In genomic region chr20:50368813-50369224, GRCh38 we compare ENCODE assay signal across 19 cellular contexts.
A peak's percentile ranks its signal among the peaks of the same experiment; 100 is the strongest.
DNase-seq lines count a peak whose midpoint lies in the region; ATAC-seq and TF ChIP-seq lines count a peak whose summit lies in the region.
"Had no signal": no experiment of that assay in that cellular context is flagged by ENCODE, and none has a peak within 500 bp of the region (broad histone marks: within the 10 kb centered on the region; RNA-seq: fewer than 3 reads in every experiment).

No MANE protein-coding gene starts in this region.

- H3K14ac ChIP-seq in IMR-90 (replicated peaks; ENCODE audit: low read depth, low read length), result peak overlapping the region; percentile 44; the same call in 1 of the 2 replicates

- dilution Hi-C loops in IMR-90 (cut with HindIII; ENCODE audit: low sequenced_read_pairs, unreplicated experiment), result no loop called here

- 0 out of 2 replicates have a peak overlapping the region, but pooled peaks have one; percentile 17 for H4K91ac ChIP-seq in IMR-90 (ENCODE audit: insufficient read depth, low read depth, low read length)

- ATAC-seq in IMR-90 (ENCODE audit: low read depth) (no peak; the same call in 1 of the 2 replicates), lower lobe of right lung (peak; percentile 58 to 60), HG03097 (IDR thresholded peaks at IDR 0.05; ENCODE audit: low FRiP score, unreplicated experiment) (no peak)
- ATAC-seq in naive thymus-derived CD4-positive, alpha-beta T cell, result no peak

- H4K20me1 ChIP-seq in IMR-90 (ENCODE audit: insufficient read depth, low read length), result no peaks in the 10 kb centered on the region

- no peak overlapping the region for H3K23ac ChIP-seq in IMR-90 (ENCODE audit: low read depth, low read length)

- no TSS peak for BruUV-seq in IMR-90 (replicated peaks; lab: Mats Ljungman, UMichigan)

- TF ChIP-seq RAD21 in IMR-90 (IDR thresholded peaks at IDR 0.05; ENCODE audit: low read length), result no peak

- intact Hi-C loops in IMR-90 (cut with micrococcal nuclease), result no loop called here
- intact Hi-C loops in lower lobe of right lung (cut with DNase I), result no loop called here
- intact Hi-C loops in naive thymus-derived CD4-positive, alpha-beta T cell (cut with micrococcal nuclease), result no loop called here

- H2BK15ac ChIP-seq in IMR-90 (ENCODE audit: low read depth, low read length), result 0 out of 3 replicates have a peak overlapping the region, but pooled peaks have one; percentile 8

- peak overlapping the region; percentile 10; the same call in 1 of the 2 replicates for H2AK5ac ChIP-seq in IMR-90 (ENCODE audit: low read depth, low read length)

- peaks cover 0 to 11% (median 5%) of the 10 kb centered on the region in 5 donors for H3K27me3 Mint-ChIP-seq in naive thymus-derived CD4-positive, alpha-beta T cell
- peaks cover 52% of the 10 kb centered on the region for H3K27me3 Mint-ChIP-seq in activated naive CD4-positive, alpha-beta T cell treated with anti-CD3 and anti-CD28 coated beads, Interleukin-2, amount 10 ng/mL, durations not matched to agents 7 days and 5 days

- no peak overlapping the region for H2AK9ac ChIP-seq in IMR-90 (replicated peaks; ENCODE audit: low read depth, low read length, poor library complexity)

- H3K79me1 ChIP-seq in IMR-90 (ENCODE audit: low read depth in 1 of 2, low read length in 2 of 2), result no peaks in the 10 kb centered on the region

- H3K27ac Mint-ChIP-seq in naive thymus-derived CD4-positive, alpha-beta T cell, result peak overlapping the region in 1 of 9 donors; percentile 50
- H3K27ac Mint-ChIP-seq in activated naive CD4-positive, alpha-beta T cell treated with anti-CD3 and anti-CD28 coated beads, Interleukin-2, amount 10 ng/mL, durations not matched to agents 7 days and 5 days, result no peak overlapping the region
- H3K27ac Mint-ChIP-seq: T-helper 2 cell treated with Interferon-gamma antibody and Interleukin-4, amounts not matched to agents 5 μg/mL and 100 μg/mL, for 36 hours had no signal

- peak overlapping the region; percentile 37 for H3K18ac ChIP-seq in IMR-90 (ENCODE audit: low read depth, low read length)

- POLR2A ChIA-PET in IMR-90 (lab: Charles Lee; ENCODE audit: unreplicated experiment), result no interaction called here
- POLR2A ChIA-PET in naive thymus-derived CD4-positive, alpha-beta T cell (lab: Charles Lee), result no interaction called here

- H2BK120ac ChIP-seq in IMR-90 (ENCODE audit: low read depth, low read length), result no peak overlapping the region

- peaks cover 5 to 33% (median 12%) of the 10 kb centered on the region in 7 donors for H3K4me1 Mint-ChIP-seq in naive thymus-derived CD4-positive, alpha-beta T cell
- peaks cover 29% of the 10 kb centered on the region for H3K4me1 Mint-ChIP-seq in activated naive CD4-positive, alpha-beta T cell treated with anti-CD3 and anti-CD28 coated beads, Interleukin-2, amount 10 ng/mL, durations not matched to agents 7 days and 5 days

- no peak overlapping the region for H3K27ac ChIP-seq in IMR-90 (ENCODE audit: insufficient read depth, low read length)
- peak overlapping the region; percentile 36 for H3K27ac ChIP-seq in lower lobe of right lung
- no peak overlapping the region for H3K27ac ChIP-seq in naive thymus-derived CD4-positive, alpha-beta T cell (ENCODE audit: low read depth, low read length)

- H3K4ac ChIP-seq in IMR-90 (ENCODE audit: low read depth, low read length), result 0 out of 2 replicates have a peak overlapping the region, but pooled peaks have one; percentile 20

- no peak overlapping the region for H3K9ac ChIP-seq in IMR-90 (ENCODE audit: low read depth, low read length)

- TF ChIP-seq POLR2A in IMR-90 (IDR thresholded peaks at IDR 0.05; ENCODE audit: low read depth, low read length), result no peak

- peak overlapping the region; percentile 8; the same call in 1 of the 2 replicates for H2BK20ac ChIP-seq in IMR-90 (ENCODE audit: low read depth, low read length)

- 0 out of 2 replicates have a peak, but pooled peaks cover under 1% of the 10 kb centered on the region for H3K9me1 ChIP-seq in IMR-90 (ENCODE audit: insufficient read depth, low read length)

- H3K4me3 Mint-ChIP-seq in naive thymus-derived CD4-positive, alpha-beta T cell, result no peak overlapping the region
- no peak overlapping the region for H3K4me3 Mint-ChIP-seq in activated naive CD4-positive, alpha-beta T cell treated with anti-CD3 and anti-CD28 coated beads, Interleukin-2, amount 10 ng/mL, durations not matched to agents 7 days and 5 days
- H3K4me3 Mint-ChIP-seq: activated T-helper 1 cell treated with anti-CD3 and anti-CD28 coated beads, Interleukin-12 subunit alpha, Interleukin-12 subunit beta, Interleukin-2, Interleukin-4 antibody, amounts not matched to agents 30 ng/mL and 10 ng/mL and 1 ng/mL, durations not matched to agents 14 hours and 24 hours and 36 hours; CD14-positive monocyte; T-helper 2 cell treated with Interferon-gamma antibody and Interleukin-4, amounts not matched to agents 5 μg/mL and 100 μg/mL, for 36 hours had no signal

- H3K36me3 ChIP-seq in IMR-90 (ENCODE audit: control insufficient read depth, insufficient read depth, low read length), result no peaks in the 10 kb centered on the region
- no peaks in the 10 kb centered on the region for H3K36me3 ChIP-seq in lower lobe of right lung
- H3K36me3 ChIP-seq in naive thymus-derived CD4-positive, alpha-beta T cell (ENCODE audit: control insufficient read depth in 2 of 3, insufficient read depth in 3 of 3, low read length in 3 of 3), result no peaks in the 10 kb centered on the region
- H3K36me3 ChIP-seq: Peyer's patch, tibial nerve had no signal

- no peaks in the 10 kb centered on the region for H3K36me3 Mint-ChIP-seq in naive thymus-derived CD4-positive, alpha-beta T cell
- no peaks in the 10 kb centered on the region for H3K36me3 Mint-ChIP-seq in activated naive CD4-positive, alpha-beta T cell treated with anti-CD3 and anti-CD28 coated beads, Interleukin-2, amount 10 ng/mL, durations not matched to agents 7 days and 5 days

- DNase-seq in AG08396 (ENCODE audit: low spot score) (peak; percentile 41), IMR-90 (peak; percentile 63), astrocyte of the hippocampus (ENCODE audit: low read depth, low spot score) (peak; percentile 22), lower lobe of right lung (no peak), D341Med (ENCODE audit: low spot score) (no peak)
- no peak for DNase-seq in naive thymus-derived CD4-positive, alpha-beta T cell
- DNase-seq in activated naive CD4-positive, alpha-beta T cell treated with anti-CD3 and anti-CD28 coated beads, Interleukin-2, amount 10 ng/mL, durations not matched to agents 7 days and 5 days, result no peak
- DNase-seq: activated CD4-positive, alpha-beta T cell treated with anti-CD3 and anti-CD28 coated beads, Interleukin-2, amount 50 U/mL, for 48 hours; effector CD8-positive, alpha-beta T cell; GDM1; KBM-7; NCI-H1436; stimulated activated CD4-positive, alpha-beta T cell treated with anti-CD3 and anti-CD28 coated beads, Interleukin-1b, Interleukin-23, amount 100 ng/mL, for 48 hours had no signal

- no peak overlapping the region for H3K56ac ChIP-seq in IMR-90 (ENCODE audit: extremely low read depth, insufficient read depth, low read length)

- peak overlapping the region; percentile 56 for H2AFZ ChIP-seq in IMR-90 (replicated peaks; ENCODE audit: low read length, poor library complexity)

- no peak for TF ChIP-seq CTCF in IMR-90 (conservative IDR thresholded peaks at IDR 0.05; ENCODE audit: low read depth, low read length)
- no peak for TF ChIP-seq CTCF in lower lobe of right lung (IDR thresholded peaks at IDR 0.05)

- H3K4me1 ChIP-seq in IMR-90 (ENCODE audit: control insufficient read depth, insufficient read depth, low read length) (peaks cover 7% of the 10 kb centered on the region), lower lobe of right lung (peaks cover 25% of the 10 kb centered on the region)
- peaks cover 0 to 4% of the 10 kb centered on the region in 2 donors for H3K4me1 ChIP-seq in naive thymus-derived CD4-positive, alpha-beta T cell (ENCODE audit: control insufficient read depth in 2 of 2, insufficient read depth in 2 of 2, low read length in 2 of 2)

- no peak overlapping the region for H4K5ac ChIP-seq in IMR-90 (ENCODE audit: low read depth, low read length)

- peak overlapping the region; percentile 34 to 58; a peak in 1 of 4 replicates for H4K8ac ChIP-seq in IMR-90 (ENCODE audit: low read depth in 2 of 2, low read length in 2 of 2)

- no peak overlapping the region for H2BK5ac ChIP-seq in IMR-90 (ENCODE audit: low read depth, low read length, poor library complexity, severe bottlenecking)

- no peak overlapping the region for H3K4me2 ChIP-seq in IMR-90 (ENCODE audit: low read depth, low read length)

- CTCF ChIA-PET in IMR-90 (lab: Yijun Ruan, JAX), result interaction anchor here (0.6 kb wide), 1 partner anchor 49 kb away, joined by 3 read pairs; no protein-coding TSS in a partner anchor
- CTCF ChIA-PET in naive thymus-derived CD4-positive, alpha-beta T cell (lab: Charles Lee), result no interaction called here
- CTCF ChIA-PET in activated naive CD4-positive, alpha-beta T cell treated with anti-CD3 and anti-CD28 coated beads, Interleukin-2, amount 10 ng/mL, durations not matched to agents 7 days and 5 days (lab: Charles Lee), result no interaction called here

- H3K27me3 ChIP-seq in IMR-90 (ENCODE audit: control insufficient read depth, insufficient read depth, low read length), result no peaks in the 10 kb centered on the region
- H3K27me3 ChIP-seq in lower lobe of right lung (ENCODE audit: low read depth), result no peaks in the 10 kb centered on the region
- no peaks in the 10 kb centered on the region for H3K27me3 ChIP-seq in naive thymus-derived CD4-positive, alpha-beta T cell (ENCODE audit: control insufficient read depth in 2 of 2, insufficient read depth in 2 of 2, low read length in 2 of 2)
- H3K27me3 ChIP-seq: Peyer's patch, tibial nerve had no signal

- H3K9me3 ChIP-seq in IMR-90 (ENCODE audit: control insufficient read depth, insufficient read depth, low read length) (no peaks in the 10 kb centered on the region), lower lobe of right lung (peaks cover 5% of the 10 kb centered on the region)
- H3K9me3 ChIP-seq in naive thymus-derived CD4-positive, alpha-beta T cell (ENCODE audit: control insufficient read depth in 2 of 3, low read length in 3 of 3), result no peaks in the 10 kb centered on the region
- H3K9me3 ChIP-seq: Peyer's patch had no signal

- in situ Hi-C loops in IMR-90 (cut with MboI; ENCODE audit: low sequenced_read_pairs), result no loop called here

- no CpG with 5 or more reads among the region's 4 CpGs for WGBS in IMR-90 (ENCODE audit: extremely low coverage in 2 of 2, insufficient read length in 1 of 2), 2 experiments

- no peak overlapping the region for H3K4me3 ChIP-seq in IMR-90 (ENCODE audit: insufficient read depth, low read depth, low read length)
- H3K4me3 ChIP-seq in lower lobe of right lung, result no peak overlapping the region
- H3K4me3 ChIP-seq in naive thymus-derived CD4-positive, alpha-beta T cell (ENCODE audit: low read length), result no peak overlapping the region
- H3K4me3 ChIP-seq: Peyer's patch, tibial nerve had no signal

- H3K9me3 Mint-ChIP-seq in naive thymus-derived CD4-positive, alpha-beta T cell, result peaks cover 0 to 2% (median 0%) of the 10 kb centered on the region in 11 donors
- H3K9me3 Mint-ChIP-seq in activated naive CD4-positive, alpha-beta T cell treated with anti-CD3 and anti-CD28 coated beads, Interleukin-2, amount 10 ng/mL, durations not matched to agents 7 days and 5 days, result no peaks in the 10 kb centered on the region
- H3K9me3 Mint-ChIP-seq: activated T-helper 1 cell treated with anti-CD3 and anti-CD28 coated beads, Interleukin-12 subunit alpha, Interleukin-12 subunit beta, Interleukin-2, Interleukin-4 antibody, amounts not matched to agents 30 ng/mL and 10 ng/mL and 1 ng/mL, durations not matched to agents 14 hours and 24 hours and 36 hours; T-helper 2 cell treated with Interferon-gamma antibody and Interleukin-4, amounts not matched to agents 5 μg/mL and 100 μg/mL, for 36 hours had no signal

Comparison
In these comparisons a context has a peak if more than half of its experiments do, and no peak if none do; other contexts are left out.
1. DNase-seq: peak in AG08396 (single experiment), IMR-90 (single experiment) and astrocyte of the hippocampus (single experiment); none in lower lobe of right lung (single experiment), naive thymus-derived CD4-positive, alpha-beta T cell (0 of 9), D341Med (single experiment) and activated naive CD4-positive, alpha-beta T cell treated with anti-CD3 and anti-CD28 coated beads, Interleukin-2, amount 10 ng/mL, durations not matched to agents 7 days and 5 days (single experiment).
2. ATAC-seq: peak in lower lobe of right lung (2 of 2); none in IMR-90 (single experiment), naive thymus-derived CD4-positive, alpha-beta T cell (single experiment) and HG03097 (single experiment).